Comparison of ENCODE assay signal across 1 cellular context in the genomic region with DNA sequence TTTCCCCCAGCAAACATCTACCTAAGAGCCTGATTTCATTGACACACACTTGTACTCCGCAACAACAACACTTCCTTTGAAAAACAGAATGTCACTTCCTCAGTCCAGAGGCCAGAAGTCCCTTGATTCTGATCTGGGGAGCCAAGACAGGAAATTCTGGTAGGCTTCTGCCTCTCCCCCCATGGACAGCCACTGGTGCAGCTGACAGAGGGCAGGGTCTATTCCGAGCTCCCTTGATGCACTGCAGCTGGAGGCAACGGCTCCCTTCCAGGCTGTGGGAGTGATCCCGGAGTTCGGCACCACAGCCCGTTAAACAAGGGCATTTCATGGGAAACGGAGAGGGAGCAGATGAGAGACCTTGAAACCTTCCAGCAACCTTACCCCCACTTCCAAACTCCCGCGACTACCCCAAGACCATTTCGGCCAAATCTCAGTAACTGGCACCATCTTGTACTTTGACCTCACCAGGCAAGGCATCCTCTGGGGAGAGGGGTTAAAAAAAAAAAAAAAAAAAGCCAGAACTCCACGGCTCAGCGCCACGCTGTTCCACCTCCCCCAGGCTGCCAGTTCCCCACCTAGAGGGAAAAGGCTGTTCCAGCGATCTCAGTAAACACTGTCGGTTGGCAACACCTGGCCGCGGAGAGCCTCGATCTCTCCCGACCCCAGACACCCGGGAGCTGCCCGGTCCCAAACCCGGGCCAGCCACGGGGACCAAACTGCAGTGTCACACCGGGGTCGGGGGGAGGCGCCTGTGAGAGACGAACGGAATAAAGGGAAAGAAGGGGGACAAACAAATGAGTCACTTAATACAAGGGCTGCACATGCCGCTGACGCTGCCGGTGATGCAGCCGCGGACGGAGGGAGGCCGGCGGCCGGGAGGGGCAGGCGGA.
TF ChIP-seq lines count a peak whose summit lies in the region.

No MANE protein-coding gene starts in this region.

TF ChIP-seq in HepG2, 621 proteins besides CTCF, POLR2A, EP300 and RAD21 (continued from another document and continues in another):
- TF ChIP-seq, protein P1, sequence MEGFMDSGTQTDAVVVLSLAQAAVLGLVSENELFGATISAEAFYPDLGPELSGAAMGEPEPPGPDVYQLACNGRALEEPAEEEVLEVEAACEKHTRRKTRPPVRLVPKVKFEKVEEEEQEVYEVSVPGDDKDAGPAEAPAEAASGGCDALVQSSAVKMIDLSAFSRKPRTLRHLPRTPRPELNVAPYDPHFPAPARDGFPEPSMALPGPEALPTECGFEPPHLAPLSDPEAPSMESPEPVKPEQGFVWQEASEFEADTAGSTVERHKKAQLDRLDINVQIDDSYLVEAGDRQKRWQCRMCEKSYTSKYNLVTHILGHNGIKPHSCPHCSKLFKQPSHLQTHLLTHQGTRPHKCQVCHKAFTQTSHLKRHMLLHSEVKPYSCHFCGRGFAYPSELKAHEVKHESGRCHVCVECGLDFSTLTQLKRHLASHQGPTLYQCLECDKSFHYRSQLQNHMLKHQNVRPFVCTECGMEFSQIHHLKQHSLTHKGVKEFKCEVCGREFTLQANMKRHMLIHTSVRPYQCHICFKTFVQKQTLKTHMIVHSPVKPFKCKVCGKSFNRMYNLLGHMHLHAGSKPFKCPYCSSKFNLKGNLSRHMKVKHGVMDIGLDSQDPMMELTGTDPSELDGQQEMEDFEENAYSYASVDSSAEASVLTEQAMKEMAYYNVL (CRISPR knock-in tag; IDR thresholded peaks at IDR 0.05; ENCODE audit: borderline replicate concordance): no peak
- no peak for TF ChIP-seq KLF15 (CRISPR knock-in tag; IDR thresholded peaks at IDR 0.05; ENCODE audit: borderline replicate concordance)
- TF ChIP-seq JUN (CRISPR knock-in tag; IDR thresholded peaks at IDR 0.05): peak; percentile 70
- peak; percentile 42; the same call in 1 of the 2 replicates for TF ChIP-seq TBX3 (IDR thresholded peaks at IDR 0.05; ENCODE audit: borderline replicate concordance)
- TF ChIP-seq AGO2 (optimal IDR thresholded peaks at IDR 0.05; ENCODE audit: low read depth, low read length): peak; percentile 74
- TF ChIP-seq, protein P2, sequence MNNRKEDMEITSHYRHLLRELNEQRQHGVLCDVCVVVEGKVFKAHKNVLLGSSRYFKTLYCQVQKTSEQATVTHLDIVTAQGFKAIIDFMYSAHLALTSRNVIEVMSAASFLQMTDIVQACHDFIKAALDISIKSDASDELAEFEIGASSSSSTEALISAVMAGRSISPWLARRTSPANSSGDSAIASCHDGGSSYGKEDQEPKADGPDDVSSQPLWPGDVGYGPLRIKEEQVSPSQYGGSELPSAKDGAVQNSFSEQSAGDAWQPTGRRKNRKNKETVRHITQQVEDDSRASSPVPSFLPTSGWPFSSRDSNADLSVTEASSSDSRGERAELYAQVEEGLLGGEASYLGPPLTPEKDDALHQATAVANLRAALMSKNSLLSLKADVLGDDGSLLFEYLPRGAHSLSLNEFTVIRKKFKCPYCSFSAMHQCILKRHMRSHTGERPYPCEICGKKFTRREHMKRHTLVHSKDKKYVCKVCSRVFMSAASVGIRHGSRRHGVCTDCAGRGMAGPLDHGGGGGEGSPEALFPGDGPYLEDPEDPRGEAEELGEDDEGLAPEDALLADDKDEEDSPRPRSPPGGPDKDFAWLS (CRISPR knock-in tag; IDR thresholded peaks at IDR 0.05; ENCODE audit: borderline replicate concordance): no peak
- peak; percentile 39; the same call in 1 of the 2 replicates for TF ChIP-seq ZSCAN25 (CRISPR knock-in tag; IDR thresholded peaks at IDR 0.05)
- TF ChIP-seq ZNF850 (CRISPR knock-in tag; conservative IDR thresholded peaks at IDR 0.05): no peak
- TF ChIP-seq NBN (conservative IDR thresholded peaks at IDR 0.05): no peak
- TF ChIP-seq RXRB (CRISPR knock-in tag; IDR thresholded peaks at IDR 0.05; ENCODE audit: borderline replicate concordance): no peak; the same call in 1 of the 2 replicates
- TF ChIP-seq SMC3 (IDR thresholded peaks at IDR 0.05; ENCODE audit: low read length): peak; percentile 3; the same call in 1 of the 2 replicates
- no peak for TF ChIP-seq ZNF550 (CRISPR knock-in tag; IDR thresholded peaks at IDR 0.05; ENCODE audit: borderline replicate concordance)
- TF ChIP-seq, protein P3, sequence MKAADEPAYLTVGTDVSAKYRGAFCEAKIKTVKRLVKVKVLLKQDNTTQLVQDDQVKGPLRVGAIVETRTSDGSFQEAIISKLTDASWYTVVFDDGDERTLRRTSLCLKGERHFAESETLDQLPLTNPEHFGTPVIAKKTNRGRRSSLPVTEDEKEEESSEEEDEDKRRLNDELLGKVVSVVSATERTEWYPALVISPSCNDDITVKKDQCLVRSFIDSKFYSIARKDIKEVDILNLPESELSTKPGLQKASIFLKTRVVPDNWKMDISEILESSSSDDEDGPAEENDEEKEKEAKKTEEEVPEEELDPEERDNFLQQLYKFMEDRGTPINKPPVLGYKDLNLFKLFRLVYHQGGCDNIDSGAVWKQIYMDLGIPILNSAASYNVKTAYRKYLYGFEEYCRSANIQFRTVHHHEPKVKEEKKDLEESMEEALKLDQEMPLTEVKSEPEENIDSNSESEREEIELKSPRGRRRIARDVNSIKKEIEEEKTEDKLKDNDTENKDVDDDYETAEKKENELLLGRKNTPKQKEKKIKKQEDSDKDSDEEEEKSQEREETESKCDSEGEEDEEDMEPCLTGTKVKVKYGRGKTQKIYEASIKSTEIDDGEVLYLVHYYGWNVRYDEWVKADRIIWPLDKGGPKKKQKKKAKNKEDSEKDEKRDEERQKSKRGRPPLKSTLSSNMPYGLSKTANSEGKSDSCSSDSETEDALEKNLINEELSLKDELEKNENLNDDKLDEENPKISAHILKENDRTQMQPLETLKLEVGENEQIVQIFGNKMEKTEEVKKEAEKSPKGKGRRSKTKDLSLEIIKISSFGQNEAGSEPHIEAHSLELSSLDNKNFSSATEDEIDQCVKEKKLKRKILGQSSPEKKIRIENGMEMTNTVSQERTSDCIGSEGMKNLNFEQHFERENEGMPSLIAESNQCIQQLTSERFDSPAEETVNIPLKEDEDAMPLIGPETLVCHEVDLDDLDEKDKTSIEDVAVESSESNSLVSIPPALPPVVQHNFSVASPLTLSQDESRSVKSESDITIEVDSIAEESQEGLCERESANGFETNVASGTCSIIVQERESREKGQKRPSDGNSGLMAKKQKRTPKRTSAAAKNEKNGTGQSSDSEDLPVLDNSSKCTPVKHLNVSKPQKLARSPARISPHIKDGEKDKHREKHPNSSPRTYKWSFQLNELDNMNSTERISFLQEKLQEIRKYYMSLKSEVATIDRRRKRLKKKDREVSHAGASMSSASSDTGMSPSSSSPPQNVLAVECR (CRISPR knock-in tag; IDR thresholded peaks at IDR 0.05; ENCODE audit: borderline replicate concordance): peak; percentile 64
- no peak for TF ChIP-seq SP5 (CRISPR knock-in tag; IDR thresholded peaks at IDR 0.05; ENCODE audit: borderline replicate concordance, low read depth)
- TF ChIP-seq ZFP1 (CRISPR knock-in tag; IDR thresholded peaks at IDR 0.05): no peak
- TF ChIP-seq NR2F6 (IDR thresholded peaks at IDR 0.05): 0 out of 2 replicates have a peak, but pooled peaks have one; percentile 26
- no peak; the same call in 1 of the 2 replicates for TF ChIP-seq NR2F6 (CRISPR knock-in tag; IDR thresholded peaks at IDR 0.05)
- no peak for TF ChIP-seq IRF2 (CRISPR knock-in tag; IDR thresholded peaks at IDR 0.05)
- no peak for TF ChIP-seq HMG20B (CRISPR knock-in tag; conservative IDR thresholded peaks at IDR 0.05)
- TF ChIP-seq HOXA9 (CRISPR knock-in tag; IDR thresholded peaks at IDR 0.05; ENCODE audit: borderline replicate concordance): no peak
- TF ChIP-seq TBL1XR1 (IDR thresholded peaks at IDR 0.05; ENCODE audit: borderline replicate concordance, low read length, partially characterized antibody): no peak
- TF ChIP-seq GATAD1 (CRISPR knock-in tag; IDR thresholded peaks at IDR 0.05): peak; percentile 23; the same call in 1 of the 2 replicates
- TF ChIP-seq, protein P4, sequence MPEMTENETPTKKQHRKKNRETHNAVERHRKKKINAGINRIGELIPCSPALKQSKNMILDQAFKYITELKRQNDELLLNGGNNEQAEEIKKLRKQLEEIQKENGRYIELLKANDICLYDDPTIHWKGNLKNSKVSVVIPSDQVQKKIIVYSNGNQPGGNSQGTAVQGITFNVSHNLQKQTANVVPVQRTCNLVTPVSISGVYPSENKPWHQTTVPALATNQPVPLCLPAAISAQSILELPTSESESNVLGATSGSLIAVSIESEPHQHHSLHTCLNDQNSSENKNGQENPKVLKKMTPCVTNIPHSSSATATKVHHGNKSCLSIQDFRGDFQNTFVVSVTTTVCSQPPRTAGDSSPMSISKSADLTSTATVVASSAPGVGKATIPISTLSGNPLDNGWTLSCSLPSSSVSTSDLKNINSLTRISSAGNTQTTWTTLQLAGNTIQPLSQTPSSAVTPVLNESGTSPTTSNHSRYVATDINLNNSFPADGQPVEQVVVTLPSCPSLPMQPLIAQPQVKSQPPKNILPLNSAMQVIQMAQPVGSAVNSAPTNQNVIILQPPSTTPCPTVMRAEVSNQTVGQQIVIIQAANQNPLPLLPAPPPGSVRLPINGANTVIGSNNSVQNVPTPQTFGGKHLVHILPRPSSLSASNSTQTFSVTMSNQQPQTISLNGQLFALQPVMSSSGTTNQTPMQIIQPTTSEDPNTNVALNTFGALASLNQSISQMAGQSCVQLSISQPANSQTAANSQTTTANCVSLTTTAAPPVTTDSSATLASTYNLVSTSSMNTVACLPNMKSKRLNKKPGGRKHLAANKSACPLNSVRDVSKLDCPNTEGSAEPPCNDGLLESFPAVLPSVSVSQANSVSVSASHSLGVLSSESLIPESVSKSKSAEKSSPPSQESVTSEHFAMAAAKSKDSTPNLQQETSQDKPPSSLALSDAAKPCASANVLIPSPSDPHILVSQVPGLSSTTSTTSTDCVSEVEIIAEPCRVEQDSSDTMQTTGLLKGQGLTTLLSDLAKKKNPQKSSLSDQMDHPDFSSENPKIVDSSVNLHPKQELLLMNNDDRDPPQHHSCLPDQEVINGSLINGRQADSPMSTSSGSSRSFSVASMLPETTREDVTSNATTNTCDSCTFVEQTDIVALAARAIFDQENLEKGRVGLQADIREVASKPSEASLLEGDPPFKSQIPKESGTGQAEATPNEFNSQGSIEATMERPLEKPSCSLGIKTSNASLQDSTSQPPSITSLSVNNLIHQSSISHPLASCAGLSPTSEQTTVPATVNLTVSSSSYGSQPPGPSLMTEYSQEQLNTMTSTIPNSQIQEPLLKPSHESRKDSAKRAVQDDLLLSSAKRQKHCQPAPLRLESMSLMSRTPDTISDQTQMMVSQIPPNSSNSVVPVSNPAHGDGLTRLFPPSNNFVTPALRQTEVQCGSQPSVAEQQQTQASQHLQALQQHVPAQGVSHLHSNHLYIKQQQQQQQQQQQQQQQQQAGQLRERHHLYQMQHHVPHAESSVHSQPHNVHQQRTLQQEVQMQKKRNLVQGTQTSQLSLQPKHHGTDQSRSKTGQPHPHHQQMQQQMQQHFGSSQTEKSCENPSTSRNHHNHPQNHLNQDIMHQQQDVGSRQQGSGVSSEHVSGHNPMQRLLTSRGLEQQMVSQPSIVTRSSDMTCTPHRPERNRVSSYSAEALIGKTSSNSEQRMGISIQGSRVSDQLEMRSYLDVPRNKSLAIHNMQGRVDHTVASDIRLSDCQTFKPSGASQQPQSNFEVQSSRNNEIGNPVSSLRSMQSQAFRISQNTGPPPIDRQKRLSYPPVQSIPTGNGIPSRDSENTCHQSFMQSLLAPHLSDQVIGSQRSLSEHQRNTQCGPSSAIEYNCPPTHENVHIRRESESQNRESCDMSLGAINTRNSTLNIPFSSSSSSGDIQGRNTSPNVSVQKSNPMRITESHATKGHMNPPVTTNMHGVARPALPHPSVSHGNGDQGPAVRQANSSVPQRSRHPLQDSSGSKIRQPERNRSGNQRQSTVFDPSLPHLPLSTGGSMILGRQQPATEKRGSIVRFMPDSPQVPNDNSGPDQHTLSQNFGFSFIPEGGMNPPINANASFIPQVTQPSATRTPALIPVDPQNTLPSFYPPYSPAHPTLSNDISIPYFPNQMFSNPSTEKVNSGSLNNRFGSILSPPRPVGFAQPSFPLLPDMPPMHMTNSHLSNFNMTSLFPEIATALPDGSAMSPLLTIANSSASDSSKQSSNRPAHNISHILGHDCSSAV (CRISPR knock-in tag; IDR thresholded peaks at IDR 0.05; ENCODE audit: borderline replicate concordance): no peak
- peak; percentile 53 for TF ChIP-seq GABPB1 (CRISPR knock-in tag; IDR thresholded peaks at IDR 0.05)
- no peak for TF ChIP-seq LCORL (IDR thresholded peaks at IDR 0.05)
- peak; percentile 79; the same call in 1 of the 2 replicates for TF ChIP-seq LCORL (CRISPR knock-in tag; IDR thresholded peaks at IDR 0.05)
- TF ChIP-seq ZNF282 (IDR thresholded peaks at IDR 0.05; ENCODE audit: partially characterized antibody): no peak
- TF ChIP-seq ZNF225 (CRISPR knock-in tag; IDR thresholded peaks at IDR 0.05): no peak
- no peak for TF ChIP-seq ZNF382 (CRISPR knock-in tag; IDR thresholded peaks at IDR 0.05; ENCODE audit: borderline replicate concordance)
- TF ChIP-seq, protein P5, sequence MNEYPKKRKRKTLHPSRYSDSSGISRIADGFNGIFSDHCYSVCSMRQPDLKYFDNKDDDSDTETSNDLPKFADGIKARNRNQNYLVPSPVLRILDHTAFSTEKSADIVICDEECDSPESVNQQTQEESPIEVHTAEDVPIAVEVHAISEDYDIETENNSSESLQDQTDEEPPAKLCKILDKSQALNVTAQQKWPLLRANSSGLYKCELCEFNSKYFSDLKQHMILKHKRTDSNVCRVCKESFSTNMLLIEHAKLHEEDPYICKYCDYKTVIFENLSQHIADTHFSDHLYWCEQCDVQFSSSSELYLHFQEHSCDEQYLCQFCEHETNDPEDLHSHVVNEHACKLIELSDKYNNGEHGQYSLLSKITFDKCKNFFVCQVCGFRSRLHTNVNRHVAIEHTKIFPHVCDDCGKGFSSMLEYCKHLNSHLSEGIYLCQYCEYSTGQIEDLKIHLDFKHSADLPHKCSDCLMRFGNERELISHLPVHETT (CRISPR knock-in tag; conservative IDR thresholded peaks at IDR 0.05): peak; percentile 65; the same call in 1 of the 2 replicates
- TF ChIP-seq SALL1 (CRISPR knock-in tag; IDR thresholded peaks at IDR 0.05): peak; percentile 17
- TF ChIP-seq PTBP1 (IDR thresholded peaks at IDR 0.05; ENCODE audit: low read depth, low read length, poor library complexity, severe bottlenecking): no peak
- TF ChIP-seq, protein P6, sequence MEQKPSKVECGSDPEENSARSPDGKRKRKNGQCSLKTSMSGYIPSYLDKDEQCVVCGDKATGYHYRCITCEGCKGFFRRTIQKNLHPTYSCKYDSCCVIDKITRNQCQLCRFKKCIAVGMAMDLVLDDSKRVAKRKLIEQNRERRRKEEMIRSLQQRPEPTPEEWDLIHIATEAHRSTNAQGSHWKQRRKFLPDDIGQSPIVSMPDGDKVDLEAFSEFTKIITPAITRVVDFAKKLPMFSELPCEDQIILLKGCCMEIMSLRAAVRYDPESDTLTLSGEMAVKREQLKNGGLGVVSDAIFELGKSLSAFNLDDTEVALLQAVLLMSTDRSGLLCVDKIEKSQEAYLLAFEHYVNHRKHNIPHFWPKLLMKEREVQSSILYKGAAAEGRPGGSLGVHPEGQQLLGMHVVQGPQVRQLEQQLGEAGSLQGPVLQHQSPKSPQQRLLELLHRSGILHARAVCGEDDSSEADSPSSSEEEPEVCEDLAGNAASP (CRISPR knock-in tag; IDR thresholded peaks at IDR 0.05; ENCODE audit: borderline replicate concordance): 0 out of 2 replicates have a peak, but pooled peaks have one; percentile 14
- no peak for TF ChIP-seq ZNF510 (CRISPR knock-in tag; IDR thresholded peaks at IDR 0.05; ENCODE audit: low read depth)
- TF ChIP-seq NKX3-1 (CRISPR knock-in tag; IDR thresholded peaks at IDR 0.05): 0 out of 2 replicates have a peak, but pooled peaks have one; percentile 23
- TF ChIP-seq, protein P7, sequence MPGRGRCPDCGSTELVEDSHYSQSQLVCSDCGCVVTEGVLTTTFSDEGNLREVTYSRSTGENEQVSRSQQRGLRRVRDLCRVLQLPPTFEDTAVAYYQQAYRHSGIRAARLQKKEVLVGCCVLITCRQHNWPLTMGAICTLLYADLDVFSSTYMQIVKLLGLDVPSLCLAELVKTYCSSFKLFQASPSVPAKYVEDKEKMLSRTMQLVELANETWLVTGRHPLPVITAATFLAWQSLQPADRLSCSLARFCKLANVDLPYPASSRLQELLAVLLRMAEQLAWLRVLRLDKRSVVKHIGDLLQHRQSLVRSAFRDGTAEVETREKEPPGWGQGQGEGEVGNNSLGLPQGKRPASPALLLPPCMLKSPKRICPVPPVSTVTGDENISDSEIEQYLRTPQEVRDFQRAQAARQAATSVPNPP (CRISPR knock-in tag; IDR thresholded peaks at IDR 0.05): no peak
